In the genomic region with DNA sequence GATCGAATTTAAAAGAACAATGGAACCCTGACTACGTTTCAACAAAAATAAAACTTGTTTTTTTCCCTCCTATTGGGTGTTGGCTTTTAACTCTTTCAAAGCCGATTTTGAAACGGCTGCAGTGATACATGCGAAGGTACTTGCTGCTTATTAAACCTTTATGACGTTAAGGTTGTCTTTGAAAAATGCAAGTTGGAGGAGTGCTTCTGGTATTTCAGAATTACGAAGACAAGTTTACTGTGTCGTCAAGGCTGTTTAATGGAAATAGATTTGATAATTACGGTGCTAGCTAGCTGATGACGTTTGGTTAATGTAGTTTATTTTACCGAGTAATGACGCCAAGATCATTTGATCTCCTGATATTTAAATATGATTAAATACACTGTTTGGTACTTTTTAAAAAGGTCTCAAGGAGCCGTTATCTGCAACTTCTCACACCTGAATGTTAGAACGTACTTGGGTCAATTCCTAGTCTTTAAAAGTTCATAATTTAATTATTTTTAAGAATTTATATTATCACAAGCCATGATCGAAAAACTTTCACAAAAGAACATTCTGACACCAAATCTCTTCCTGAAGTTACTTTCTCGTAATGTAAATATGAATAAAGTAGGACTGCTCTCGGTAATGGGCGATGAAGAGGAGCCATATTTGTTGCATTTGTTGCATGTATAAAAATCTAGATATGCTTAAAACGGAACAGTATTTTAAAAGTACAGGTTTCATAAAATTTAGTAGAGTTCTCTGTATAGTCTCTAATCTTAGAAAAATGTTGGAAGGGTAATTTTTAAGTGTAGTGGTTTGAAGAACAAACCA, we compare ENCODE assay signal across 8 cellular contexts. TPM values are rescaled to one million over a fixed set of nuclear protein-coding genes. Genes with fewer than 3 reads are reported as not detected.
A peak's percentile ranks its signal among the peaks of the same experiment; 100 is the strongest.
DNase-seq lines count a peak whose midpoint lies in the region; ATAC-seq and TF ChIP-seq lines count a peak whose summit lies in the region.

No MANE protein-coding gene starts in this region.

- TF ChIP-seq CTCF in CD14-positive monocyte (IDR thresholded peaks at IDR 0.05) (no peak), WI38 (IDR thresholded peaks at IDR 0.05; ENCODE audit: low read depth, low read length) (no peak), progenitor cell of endocrine pancreas (IDR thresholded peaks at IDR 0.05; ENCODE audit: unreplicated experiment) (no peak)

- no peak for DNase-seq in CD14-positive monocyte (ENCODE audit: low spot score)
- DNase-seq in fibroblast of peridontal ligament (ENCODE audit: extremely low read depth) = peak; percentile 75
- no peak for DNase-seq in progenitor cell of endocrine pancreas (ENCODE audit: low spot score, unreplicated experiment)
- no peak for DNase-seq in stimulated activated CD4-positive, alpha-beta T cell treated with anti-CD3 and anti-CD28 coated beads, Interleukin-15, amount 100 ng/mL, for 24 hours

- peaks cover 39 to 43% of the 10 kb centered on the region in 2 donors for H3K36me3 Mint-ChIP-seq in CD14-positive monocyte
- H3K36me3 Mint-ChIP-seq in IgD-negative memory B cell = peaks cover 12% of the 10 kb centered on the region
- peaks cover 29% of the 10 kb centered on the region for H3K36me3 Mint-ChIP-seq in progenitor cell of endocrine pancreas (ENCODE audit: insufficient read depth)

- H3K4me3 Mint-ChIP-seq in CD14-positive monocyte (peak overlapping the region; percentile 85 to 95), IgD-negative memory B cell (peak overlapping the region; percentile 90 to 97 (median 96)), progenitor cell of endocrine pancreas (ENCODE audit: low read depth) (peak overlapping the region; percentile 90)

- intact Hi-C loops in CD14-positive monocyte (cut with micrococcal nuclease) = loop anchor here (2.0 to 5.0 kb wide), 4 partner anchors 17 to 77 kb away; partner anchors contain the start of gene CHD2 (in 1 of the 2)

- H3K9me3 Mint-ChIP-seq in CD14-positive monocyte (peaks cover 0 to 1% (median 0%) of the 10 kb centered on the region in 7 donors), IgD-negative memory B cell (no peaks in the 10 kb centered on the region), progenitor cell of endocrine pancreas (ENCODE audit: low read depth) (no peaks in the 10 kb centered on the region)

- H3K27me3 Mint-ChIP-seq in CD14-positive monocyte (ENCODE audit: low read depth in 3 of 3) = no peaks in the 10 kb centered on the region
- H3K27me3 Mint-ChIP-seq in IgD-negative memory B cell = no peaks in the 10 kb centered on the region
- H3K27me3 Mint-ChIP-seq in progenitor cell of endocrine pancreas = no peaks in the 10 kb centered on the region

- peak overlapping the region; percentile 86 to 98 (median 93) for H3K27ac Mint-ChIP-seq in CD14-positive monocyte
- peak overlapping the region; percentile 97 to 98 (median 98) for H3K27ac Mint-ChIP-seq in IgD-negative memory B cell
- H3K27ac Mint-ChIP-seq in progenitor cell of endocrine pancreas = peak overlapping the region; percentile 98

- H3K4me3 ChIP-seq in WI38 (ENCODE audit: low read depth, low read length) = peak overlapping the region; percentile 86

- ATAC-seq in GM18873 (IDR thresholded peaks at IDR 0.05; ENCODE audit: low FRiP score, unreplicated experiment) (no peak), HG03378 (IDR thresholded peaks at IDR 0.05; ENCODE audit: unreplicated experiment) (no peak)

- H3K4me1 Mint-ChIP-seq in CD14-positive monocyte = peaks cover 50% of the 10 kb centered on the region
- peaks cover 29 to 45% (median 38%) of the 10 kb centered on the region in 3 donors for H3K4me1 Mint-ChIP-seq in IgD-negative memory B cell
- H3K4me1 Mint-ChIP-seq in progenitor cell of endocrine pancreas (ENCODE audit: low read depth) = peaks cover 44% of the 10 kb centered on the region

RNA-seq across cellular contexts. Expression of gene CHD2, which starts 16.3 kb away (rescaled TPM):
- polyA plus RNA-seq in CD14-positive monocyte = 10 to 100 TPM in 1 of 2 donors, 1 to 10 TPM in 1; 9.6 to 11.4 TPM
- 131 TPM for polyA plus RNA-seq in IgD-negative memory B cell
- 145 and 159 TPM in 2 replicates for total RNA-seq in progenitor cell of endocrine pancreas

Comparison
In these comparisons a context has a peak if more than half of its experiments do, and no peak if none do; other contexts are left out.
1. RNA of gene CHD2, which starts 16.3 kb away (polyA plus RNA-seq): 131 TPM in IgD-negative memory B cell (single experiment); 9.6 to 11.4 TPM in CD14-positive monocyte; every median in the first group is over 10 times any median in the second.
2. Peak in every context shown above with its lines, with median percentiles within 50 percentile points of each other: H3K27ac Mint-ChIP-seq and H3K4me3 Mint-ChIP-seq.